Comparison of ENCODE assay signal across 24 cellular contexts in genomic region chr16:11725457-11725856, GRCh38. TPM values are rescaled to one million over a fixed set of nuclear protein-coding genes. Genes with fewer than 3 reads are reported as not detected.
DNase-seq lines count a peak whose midpoint lies in the region; ATAC-seq, FAIRE-seq and TF ChIP-seq lines count a peak whose summit lies in the region.
"Had no signal": no experiment of that assay in that cellular context is flagged by ENCODE, and none has a peak within 500 bp of the region (broad histone marks: within the 10 kb centered on the region; RNA-seq: fewer than 3 reads in every experiment).

No MANE protein-coding gene starts in this region.

- TF ChIP-seq POLR2A in gastrocnemius medialis (IDR thresholded peaks at IDR 0.05), result no peak
- TF ChIP-seq POLR2A in erythroblast (IDR thresholded peaks at IDR 0.05; ENCODE audit: low read length), result no peak
- no peak for TF ChIP-seq POLR2A in GM12892 (IDR thresholded peaks at IDR 0.05; ENCODE audit: low read depth, low read length)

- H3K27me3 ChIP-seq in GM23248 (replicated peaks; ENCODE audit: insufficient read depth), result no peaks in the 10 kb centered on the region
- H3K27me3 ChIP-seq in gastrocnemius medialis, result no peaks in the 10 kb centered on the region
- H3K27me3 ChIP-seq in tibial artery, result no peaks in the 10 kb centered on the region
- H3K27me3 ChIP-seq: BLaER1, esophagus muscularis mucosa had no signal

- no peak overlapping the region for H2AFZ ChIP-seq in GM23248

- no peaks in the 10 kb centered on the region for H3K9me2 ChIP-seq in GM23248 (ENCODE audit: insufficient read depth)

- in situ Hi-C loops in GM23248 (cut with MboI), result loop anchor here (10.0 kb wide), 1 partner anchor 331 kb away; no protein-coding TSS in a partner anchor
- in situ Hi-C loops in gastrocnemius medialis (cut with MboI; ENCODE audit: low sequenced_read_pairs in 4 of 4), result no loop called here

- no peaks in the 10 kb centered on the region for H3K9me3 ChIP-seq in GM23248 (ENCODE audit: low read depth)
- H3K9me3 ChIP-seq in kidney (ENCODE audit: control insufficient read depth in 1 of 2, low read length in 2 of 2), result no peaks in the 10 kb centered on the region
- no peaks in the 10 kb centered on the region for H3K9me3 ChIP-seq in gastrocnemius medialis
- H3K9me3 ChIP-seq in tibial artery, result no peaks in the 10 kb centered on the region
- H3K9me3 ChIP-seq: BLaER1, esophagus muscularis mucosa had no signal

- DNase-seq in GM23248, result peak; percentile 8
- DNase-seq in NCI-H510A (lab: John Stamatoyannopoulos, UW), result peak; percentile 13
- DNase-seq in kidney, result no peak
- DNase-seq in gastrocnemius medialis, result no peak
- DNase-seq in tibial artery, result no peak
- DNase-seq in erythroblast (lab: John Stamatoyannopoulos, UW), result no peak
- no peak for DNase-seq in GM12892 (ENCODE audit: insufficient read length)
- DNase-seq: activated CD4-positive, CD25-positive, alpha-beta regulatory T cell; activated naive CD4-positive, alpha-beta T cell treated with anti-CD3 and anti-CD28 coated beads, Interleukin-2, amount 10 ng/mL, durations not matched to agents 7 days and 5 days; COR-L47; DND-41; effector memory CD8-positive, alpha-beta T cell; foreskin melanocyte; hypothalamus; Karpas-422; natural killer cell; NCI-H1436; retina; stimulated activated CD4-positive, alpha-beta T cell treated with anti-CD3 and anti-CD28 coated beads, Interleukin-2, amount 100 ng/mL, for 24 hours; T-helper 1 cell had no signal

- no peak for TF ChIP-seq CTCF in kidney (IDR thresholded peaks at IDR 0.05; ENCODE audit: borderline replicate concordance, extremely low read depth, insufficient read depth)
- no peak for TF ChIP-seq CTCF in gastrocnemius medialis (IDR thresholded peaks at IDR 0.05 in 4 of 5, conservative IDR thresholded peaks at IDR 0.05 in 1 of 5)
- TF ChIP-seq CTCF in tibial artery (IDR thresholded peaks at IDR 0.05), result no peak

- FAIRE-seq in kidney (lab: Jason Lieb, UNC) (no peak), GM12892 (lab: Jason Lieb, UNC) (no peak)
- FAIRE-seq: colon had no signal

- H3K79me2 ChIP-seq in GM23248 (ENCODE audit: insufficient read depth), result peaks cover 81% of the 10 kb centered on the region

- H3K4me1 ChIP-seq in GM23248 (ENCODE audit: insufficient read depth), result no peaks in the 10 kb centered on the region; the same call in 1 of the 2 replicates
- H3K4me1 ChIP-seq in kidney (ENCODE audit: control insufficient read depth in 1 of 2, insufficient read depth in 1 of 2, low read depth in 1 of 2, low read length in 2 of 2), result peaks cover 6 to 12% of the 10 kb centered on the region in 2 donors
- H3K4me1 ChIP-seq in gastrocnemius medialis, result peaks cover 0 to 16% of the 10 kb centered on the region in 2 donors
- H3K4me1 ChIP-seq in tibial artery, result peaks cover 0 to 2% (median 0%) of the 10 kb centered on the region in 4 donors

- no peak overlapping the region for H3K4me2 ChIP-seq in GM23248 (ENCODE audit: unreplicated experiment)
- H3K4me2 ChIP-seq: BLaER1 had no signal

- H3K4me3 ChIP-seq in GM23248 (no peak overlapping the region), kidney (ENCODE audit: low read length in 2 of 2) (no peak overlapping the region), gastrocnemius medialis (no peak overlapping the region), tibial artery (no peak overlapping the region)
- H3K4me3 ChIP-seq: BLaER1, esophagus muscularis mucosa had no signal

- 87 to 90% methylated on average over 1 of the region's 1 CpG for WGBS in GM23248 (ENCODE audit: low coverage in 1 of 2, low lambda C conversion rate in 2 of 2, missing lambda C conversion rate in 2 of 2), 2 experiments

- H3K27ac ChIP-seq in GM23248 (no peak overlapping the region), kidney (ENCODE audit: low read depth in 2 of 2, low read length in 2 of 2) (peak overlapping the region; percentile 47 to 60), gastrocnemius medialis (peak overlapping the region in 3 of 4 donors; percentile 29 to 65 (median 60)), tibial artery (no peak overlapping the region)
- H3K27ac ChIP-seq: BLaER1, RWPE1 had no signal

- peaks cover 74% of the 10 kb centered on the region for H3K36me3 ChIP-seq in GM23248 (ENCODE audit: low read depth)
- peaks cover 12 to 50% of the 10 kb centered on the region in 2 donors for H3K36me3 ChIP-seq in kidney (ENCODE audit: control insufficient read depth in 1 of 2, insufficient read depth in 2 of 2, low read length in 2 of 2)
- peaks cover 0 to 63% of the 10 kb centered on the region in 2 donors for H3K36me3 ChIP-seq in gastrocnemius medialis
- peaks cover 24 to 75% (median 26%) of the 10 kb centered on the region in 3 donors for H3K36me3 ChIP-seq in tibial artery

- no peak overlapping the region for H3K9ac ChIP-seq in GM23248
- H3K9ac ChIP-seq in kidney (ENCODE audit: low read length in 2 of 2), result no peak overlapping the region
- H3K9ac ChIP-seq: BLaER1 had no signal

- no peaks in the 10 kb centered on the region for H4K20me1 ChIP-seq in GM23248 (ENCODE audit: insufficient read depth)

- no peak for ATAC-seq in gastrocnemius medialis
- ATAC-seq: effector memory CD8-positive, alpha-beta T cell; natural killer cell had no signal

- intact Hi-C loops in kidney (cut with DNase I) (no loop called here), gastrocnemius medialis (cut with DNase I; ENCODE audit: low total_unique reads) (no loop called here), tibial artery (cut with DNase I; ENCODE audit: low total_unique reads) (no loop called here)

- H3F3A ChIP-seq in GM23248 (ENCODE audit: insufficient read depth), result peaks cover 6% of the 10 kb centered on the region; the same call in 1 of the 2 replicates

RNA-seq across cellular contexts. Expression of gene TXNDC11, which starts 17.2 kb away (rescaled TPM):
- 24.5 and 28.6 TPM in 2 replicates for total RNA-seq in GM23248 (2014; rRNA removed; shearing (Covaris generic))
- polyA plus RNA-seq in GM23248 (2016; fragmentation: Nextera tagmentation; extraction: Ambion mirVana), result 24.4 and 25.9 TPM in 2 replicates
- total RNA-seq in kidney, result 60.8 TPM
- 70.9 TPM for polyA plus RNA-seq in kidney (ENCODE audit: insufficient read depth, low read depth, low replicate concordance)
- total RNA-seq in gastrocnemius medialis, result 10 to 100 TPM; 35.2 to 64.5 (median 51.2) TPM
- 37.2 TPM for polyA plus RNA-seq in GM12892 (2012; ENCODE audit: missing spikeins)

RNA-seq across cellular contexts. Expression of gene SNN, which starts 57.2 kb away (rescaled TPM):
- 5.9 and 6.7 TPM in 2 replicates for total RNA-seq in GM23248 (2014; rRNA removed; shearing (Covaris generic))
- polyA plus RNA-seq in GM23248 (2016; fragmentation: Nextera tagmentation; extraction: Ambion mirVana), result 5.3 and 5.4 TPM in 2 replicates
- 21.9 TPM for total RNA-seq in kidney
- polyA plus RNA-seq in kidney (ENCODE audit: insufficient read depth, low read depth, low replicate concordance), result 16.6 TPM
- 10 to 100 TPM; 22.5 to 94.5 (median 78.1) TPM for total RNA-seq in gastrocnemius medialis
- polyA plus RNA-seq in GM12892 (2012; ENCODE audit: missing spikeins), result 23.2 TPM

Comparison
In these comparisons a context has a peak if more than half of its experiments do, and no peak if none do; other contexts are left out.
1. DNase-seq: peak in GM23248 (single experiment) and NCI-H510A (single experiment); none in kidney (single experiment), gastrocnemius medialis (0 of 2), tibial artery (0 of 2), erythroblast (0 of 2) and GM12892 (single experiment).
2. H3K27ac ChIP-seq: peak in kidney (2 of 2) and gastrocnemius medialis (3 of 4); none in GM23248 (single experiment) and tibial artery (0 of 2).